ENCODE assay signal across 8 cellular contexts in genomic region chr14:63727736-63728728, GRCh38. TPM values are rescaled to one million over a fixed set of nuclear protein-coding genes. Genes with fewer than 3 reads are reported as not detected.
A peak's percentile ranks its signal among the peaks of the same experiment; 100 is the strongest.
DNase-seq lines count a peak whose midpoint lies in the region; ATAC-seq and TF ChIP-seq lines count a peak whose summit lies in the region.

A gene with protein sequence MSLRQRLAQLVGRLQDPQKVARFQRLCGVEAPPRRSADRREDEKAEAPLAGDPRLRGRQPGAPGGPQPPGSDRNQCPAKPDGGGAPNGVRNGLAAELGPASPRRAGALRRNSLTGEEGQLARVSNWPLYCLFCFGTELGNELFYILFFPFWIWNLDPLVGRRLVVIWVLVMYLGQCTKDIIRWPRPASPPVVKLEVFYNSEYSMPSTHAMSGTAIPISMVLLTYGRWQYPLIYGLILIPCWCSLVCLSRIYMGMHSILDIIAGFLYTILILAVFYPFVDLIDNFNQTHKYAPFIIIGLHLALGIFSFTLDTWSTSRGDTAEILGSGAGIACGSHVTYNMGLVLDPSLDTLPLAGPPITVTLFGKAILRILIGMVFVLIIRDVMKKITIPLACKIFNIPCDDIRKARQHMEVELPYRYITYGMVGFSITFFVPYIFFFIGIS (minus strand): TSS chr14:63728065. CDS start chr14:63727944, 121 bp downstream.

- H3K27ac ChIP-seq in AG04450 (ENCODE audit: low read depth, low read length) (peak within 1 kb of the TSS; percentile 52), coronary artery (peak within 1 kb of the TSS; percentile 87 to 94)

- no peaks in the 10 kb centered on the region; the same call in 1 of the 2 replicates for H3K9me3 ChIP-seq in AG04450 (ENCODE audit: control insufficient read depth, insufficient read depth, low read length)

- peak; percentile 43 for ATAC-seq in HG03060 (IDR thresholded peaks at IDR 0.05; ENCODE audit: low read depth, unreplicated experiment)

- TF ChIP-seq CTCF in AG04450 (IDR thresholded peaks at IDR 0.05; ENCODE audit: low read depth, low read length) (peak; percentile 41), coronary artery (IDR thresholded peaks at IDR 0.05) (no peak)

- peak; percentile 80 for TF ChIP-seq POLR2A in GM18526 (IDR thresholded peaks at IDR 0.05; ENCODE audit: extremely low read depth, insufficient read length)

- POLR2A ChIA-PET in AG04450 (lab: Yijun Ruan, JAX), result no interaction called here

- DNase-seq in AG04450 (ENCODE audit: low read depth, low spot score) (peak; percentile 2), NCI-H2227 treated with DMSO at 0.1 percent for 48 hours (lab: John Stamatoyannopoulos, UW) (peak; percentile 48), coronary artery (ENCODE audit: low spot score) (peak; percentile 83), left kidney (ENCODE audit: low read depth, low spot score) (peak; percentile 93)
- peak; percentile 80 for DNase-seq in activated CD4-positive, alpha-beta T cell treated with anti-CD3 and anti-CD28 coated beads for 48 hours
- peak; percentile 76 to 81 for DNase-seq in stimulated activated CD4-positive, alpha-beta T cell treated with anti-CD3 and anti-CD28 coated beads, Interleukin-2, amount 100 ng/mL, for 24 hours

- H3K4me3 ChIP-seq in AG04450 (ENCODE audit: low read depth, low read length) (peak within 1 kb of the TSS; percentile 96), coronary artery (peak within 1 kb of the TSS; percentile 97)

- no peaks in the 10 kb centered on the region for H3K27me3 ChIP-seq in AG04450 (ENCODE audit: control insufficient read depth, insufficient read depth, low read length)

- CTCF ChIA-PET in AG04450 (lab: Charles Lee), result no interaction called here

RNA-seq across cellular contexts. Expression of the gene that starts here (rescaled TPM):
- 10.0 and 14.5 TPM in 2 replicates for polyA plus RNA-seq in AG04450 (2011; rRNA removed)
- 4.6 and 5.9 TPM in 2 replicates for polyA minus RNA-seq in AG04450 (2011; rRNA and poly(A)+ RNA removed)

Comparison
In these comparisons a context has a peak if more than half of its experiments do, and no peak if none do; other contexts are left out.
1. Peak in every context shown above with its lines: DNase-seq, ATAC-seq, H3K4me3 ChIP-seq and H3K27ac ChIP-seq.
2. DNase-seq: peak in every context shown above with its lines; median percentile 93 in left kidney; 83 in coronary artery; 80 in activated CD4-positive, alpha-beta T cell treated with anti-CD3 and anti-CD28 coated beads for 48 hours; 78 in stimulated activated CD4-positive, alpha-beta T cell treated with anti-CD3 and anti-CD28 coated beads, Interleukin-2, amount 100 ng/mL, for 24 hours; 48 in NCI-H2227 treated with DMSO at 0.1 percent for 48 hours; 2 in AG04450.